Comparison of ENCODE assay signal across 1 cellular context in genomic region chr1:62288224-62288623, GRCh38.
TF ChIP-seq lines count a peak whose summit lies in the region.

No MANE protein-coding gene starts in this region.

TF ChIP-seq in HepG2, 621 proteins besides CTCF, POLR2A, EP300 and RAD21:
- TF ChIP-seq PRMT3 (CRISPR knock-in tag; IDR thresholded peaks at IDR 0.05; ENCODE audit: borderline replicate concordance, low read depth) (no peak), SRSF9 (IDR thresholded peaks at IDR 0.05; ENCODE audit: borderline replicate concordance, insufficient read depth, low read depth, low read length, poor library complexity, severe bottlenecking) (no peak), MYPOP (CRISPR knock-in tag; IDR thresholded peaks at IDR 0.05) (no peak), NR2F6 (IDR thresholded peaks at IDR 0.05) (peak; percentile 62), NR2F6 (CRISPR knock-in tag; IDR thresholded peaks at IDR 0.05) (peak; percentile 64; the same call in 1 of the 2 replicates), ARID5B (CRISPR knock-in tag; IDR thresholded peaks at IDR 0.05) (0 out of 2 replicates have a peak, but pooled peaks have one; percentile 24), FOXP1 (IDR thresholded peaks at IDR 0.05) (no peak), FOXP1 (CRISPR knock-in tag; IDR thresholded peaks at IDR 0.05) (0 out of 2 replicates have a peak, but pooled peaks have one; percentile 2), BCL6 (CRISPR knock-in tag; IDR thresholded peaks at IDR 0.05) (0 out of 2 replicates have a peak, but pooled peaks have one; percentile 9), PAXIP1 (CRISPR knock-in tag; conservative IDR thresholded peaks at IDR 0.05) (0 out of 2 replicates have a peak, but pooled peaks have one; percentile 18), PATZ1 (CRISPR knock-in tag; IDR thresholded peaks at IDR 0.05) (peak; percentile 40; the same call in 1 of the 2 replicates), HNF4G (IDR thresholded peaks at IDR 0.05; ENCODE audit: borderline replicate concordance, low read depth, low read length) (peak; percentile 12; the same call in 1 of the 2 replicates), HNF4G (CRISPR knock-in tag; IDR thresholded peaks at IDR 0.05; ENCODE audit: borderline replicate concordance, low read depth) (no peak), ZNF317 (CRISPR knock-in tag; IDR thresholded peaks at IDR 0.05) (no peak), ZNF547 (CRISPR knock-in tag; IDR thresholded peaks at IDR 0.05) (no peak), ASH2L (IDR thresholded peaks at IDR 0.05; ENCODE audit: insufficient read length, low read depth, low read length) (peak; percentile 20), LCORL (IDR thresholded peaks at IDR 0.05) (no peak), LCORL (CRISPR knock-in tag; IDR thresholded peaks at IDR 0.05) (0 out of 2 replicates have a peak, but pooled peaks have one; percentile 46), TEAD3 (CRISPR knock-in tag; optimal IDR thresholded peaks at IDR 0.05; ENCODE audit: borderline replicate concordance) (peak; percentile 63), HIVEP1 (CRISPR knock-in tag; IDR thresholded peaks at IDR 0.05) (no peak), HNF4A (CRISPR knock-in tag; IDR thresholded peaks at IDR 0.05) (peak; percentile 59; the same call in 1 of the 2 replicates), ZNF570 (CRISPR knock-in tag; IDR thresholded peaks at IDR 0.05; ENCODE audit: borderline replicate concordance) (no peak), PLSCR1 (CRISPR knock-in tag; IDR thresholded peaks at IDR 0.05; ENCODE audit: borderline replicate concordance) (no peak), IRF9 (CRISPR knock-in tag; IDR thresholded peaks at IDR 0.05; ENCODE audit: borderline replicate concordance) (no peak), ZMYM2 (CRISPR knock-in tag; IDR thresholded peaks at IDR 0.05) (no peak), FOXM1 (CRISPR knock-in tag; IDR thresholded peaks at IDR 0.05) (no peak), NR2F2 (IDR thresholded peaks at IDR 0.05; ENCODE audit: borderline replicate concordance, low read depth) (0 out of 2 replicates have a peak, but pooled peaks have one; percentile 47), TGIF2 (CRISPR knock-in tag; IDR thresholded peaks at IDR 0.05) (no peak), RARA (CRISPR knock-in tag; IDR thresholded peaks at IDR 0.05) (peak; percentile 41; the same call in 1 of the 2 replicates), ZNF335 (CRISPR knock-in tag; IDR thresholded peaks at IDR 0.05) (no peak), MIER2 (CRISPR knock-in tag; IDR thresholded peaks at IDR 0.05) (no peak), SOX13 (IDR thresholded peaks at IDR 0.05) (no peak), SOX13 (CRISPR knock-in tag; conservative IDR thresholded peaks at IDR 0.05 in 1 of 2, IDR thresholded peaks at IDR 0.05 in 1 of 2) (0 out of 4 replicates have a peak, but pooled peaks of 1 of the 2 experiments have one; percentile 19)
